Comparison of ENCODE assay signal across 1 cellular context in genomic region chr11:207213-208176, GRCh38.
TF ChIP-seq lines count a peak whose summit lies in the region.

Gene BET1L, minus strand, starts transcription at chr11:207399. Its CDS starts 78 bp downstream, at chr11:207321.
Gene RIC8A, plus strand, starts transcription at chr11:207708. Its CDS starts 1,147 bp downstream, at chr11:208855.

TF ChIP-seq in HepG2, 621 proteins besides CTCF, POLR2A, EP300 and RAD21 (continued from another document and continues in another):
- TF ChIP-seq FUBP1 (CRISPR knock-in tag; IDR thresholded peaks at IDR 0.05; ENCODE audit: borderline replicate concordance): no peak
- TF ChIP-seq ZNF205 (CRISPR knock-in tag; IDR thresholded peaks at IDR 0.05): no peak
- TF ChIP-seq ZSCAN9 (CRISPR knock-in tag; IDR thresholded peaks at IDR 0.05; ENCODE audit: borderline replicate concordance): peak; percentile 75
- TF ChIP-seq ARNT (IDR thresholded peaks at IDR 0.05): no peak
- peak; percentile 89 for TF ChIP-seq ZNF574 (CRISPR knock-in tag; IDR thresholded peaks at IDR 0.05)
- TF ChIP-seq ZNF318 (CRISPR knock-in tag; IDR thresholded peaks at IDR 0.05): no peak
- 0 out of 2 replicates have a peak, but pooled peaks have one; percentile 77 for TF ChIP-seq ZNF510 (CRISPR knock-in tag; IDR thresholded peaks at IDR 0.05; ENCODE audit: low read depth)
- TF ChIP-seq ERF (CRISPR knock-in tag; IDR thresholded peaks at IDR 0.05): peak; percentile 71; the same call in 1 of the 2 replicates
- peak; percentile 30; the same call in 1 of the 2 replicates for TF ChIP-seq ZKSCAN8 (CRISPR knock-in tag; IDR thresholded peaks at IDR 0.05; ENCODE audit: borderline replicate concordance)
- peak; percentile 70 for TF ChIP-seq ZNF616 (CRISPR knock-in tag; IDR thresholded peaks at IDR 0.05; ENCODE audit: low read depth)
- TF ChIP-seq ZBTB49 (CRISPR knock-in tag; IDR thresholded peaks at IDR 0.05; ENCODE audit: borderline replicate concordance): no peak
- TF ChIP-seq SMARCE1 (IDR thresholded peaks at IDR 0.05; ENCODE audit: borderline replicate concordance): no peak
- peak; percentile 86 for TF ChIP-seq YEATS2 (CRISPR knock-in tag; IDR thresholded peaks at IDR 0.05; ENCODE audit: borderline replicate concordance)
- TF ChIP-seq ZBTB14 (CRISPR knock-in tag; IDR thresholded peaks at IDR 0.05): no peak
- TF ChIP-seq ZNF576 (CRISPR knock-in tag; IDR thresholded peaks at IDR 0.05): no peak
- TF ChIP-seq REST (IDR thresholded peaks at IDR 0.05; ENCODE audit: borderline replicate concordance in 1 of 2, low read depth in 1 of 2, low read length in 2 of 2): peak in 1 of 2 experiments; percentile 40; a peak in 1 of 4 replicates
- 0 out of 2 replicates have a peak, but pooled peaks have one; percentile 70 for TF ChIP-seq NR1H2 (CRISPR knock-in tag; IDR thresholded peaks at IDR 0.05; ENCODE audit: borderline replicate concordance, low read depth)
- peak; percentile 92 for TF ChIP-seq ZSCAN31 (CRISPR knock-in tag; IDR thresholded peaks at IDR 0.05; ENCODE audit: low read depth)
- no peak for TF ChIP-seq ZNF567 (CRISPR knock-in tag; IDR thresholded peaks at IDR 0.05; ENCODE audit: borderline replicate concordance)
- TF ChIP-seq HNRNPK (IDR thresholded peaks at IDR 0.05; ENCODE audit: low read depth, low read length, poor library complexity, severe bottlenecking): peak; percentile 42
- TF ChIP-seq ZNF619 (CRISPR knock-in tag; IDR thresholded peaks at IDR 0.05): no peak
- TF ChIP-seq STAT6 (CRISPR knock-in tag; IDR thresholded peaks at IDR 0.05; ENCODE audit: borderline replicate concordance): no peak
- no peak for TF ChIP-seq TAF15 (IDR thresholded peaks at IDR 0.05; ENCODE audit: low read depth, low read length, poor library complexity, severe bottlenecking)
- peak; percentile 82 for TF ChIP-seq E2F1 (CRISPR knock-in tag; IDR thresholded peaks at IDR 0.05)
- no peak for TF ChIP-seq STAT5B (CRISPR knock-in tag; IDR thresholded peaks at IDR 0.05)
- peak; percentile 79 for TF ChIP-seq ZNF788 (CRISPR knock-in tag; IDR thresholded peaks at IDR 0.05; ENCODE audit: borderline replicate concordance)
